9 cellular contexts compared by ENCODE assay signal in the genomic region with DNA sequence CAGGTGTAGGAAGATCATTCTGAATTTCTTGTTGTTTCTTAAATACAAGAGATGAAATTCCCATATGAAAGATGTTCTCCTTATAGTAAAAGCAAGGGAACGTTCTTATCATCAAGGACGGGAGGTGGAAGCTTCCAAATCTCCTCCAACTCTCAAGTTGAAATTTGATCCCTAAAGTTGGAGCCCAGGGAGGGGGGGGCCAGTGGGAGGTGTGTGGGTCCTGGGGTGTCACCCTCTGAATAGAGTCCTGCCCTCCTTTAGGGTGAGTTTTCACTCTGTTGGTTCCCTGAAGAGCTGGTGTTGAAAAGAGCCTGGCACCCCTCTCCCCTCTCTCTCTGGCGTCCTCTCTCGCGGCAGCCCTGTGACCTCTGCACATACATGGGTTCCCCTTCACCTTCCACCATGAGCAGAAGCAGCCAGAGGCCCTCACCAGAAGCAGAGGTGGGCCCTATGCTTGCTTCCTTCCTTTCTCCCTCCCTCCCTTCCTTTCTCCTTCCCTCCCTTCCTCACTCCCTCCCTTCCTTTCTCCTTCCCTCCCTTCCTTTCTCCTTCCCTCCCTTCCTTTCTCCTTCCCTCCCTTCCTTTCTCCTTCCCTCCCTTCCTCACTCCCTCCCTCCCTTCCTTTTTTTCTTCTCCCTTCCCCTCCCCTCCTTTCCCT. TPM values are rescaled to one million over a fixed set of nuclear protein-coding genes. Genes with fewer than 3 reads are reported as not detected.
"Had no signal": no experiment of that assay in that cellular context is flagged by ENCODE, and none has a peak within 500 bp of the region (broad histone marks: within the 10 kb centered on the region; RNA-seq: fewer than 3 reads in every experiment).

No MANE protein-coding gene starts in this region.

- H3K27ac ChIP-seq: HL-60 had no signal

- H3K9me3 ChIP-seq: HAP-1 had no signal

- H3K4me1 ChIP-seq: HAP-1 had no signal

- H2AFZ ChIP-seq: GM23338 had no signal

- ATAC-seq: GM23338, HCT116, HepG2 had no signal

- H3K36me3 ChIP-seq: HAP-1 had no signal

- FAIRE-seq: H1, H54, HepG2 had no signal

- H3K4me3 ChIP-seq: GM23338, HAP-1 had no signal

- H3K4me2 ChIP-seq: GM23338 had no signal

RNA-seq across cellular contexts. Expression of a gene that starts 10.0 kb away (rescaled TPM):
- total RNA-seq: HT1080 had no signal
- polyA plus RNA-seq: IgD-negative memory B cell had no signal
